Comparison of ENCODE assay signal across 14 cellular contexts in the genomic region with DNA sequence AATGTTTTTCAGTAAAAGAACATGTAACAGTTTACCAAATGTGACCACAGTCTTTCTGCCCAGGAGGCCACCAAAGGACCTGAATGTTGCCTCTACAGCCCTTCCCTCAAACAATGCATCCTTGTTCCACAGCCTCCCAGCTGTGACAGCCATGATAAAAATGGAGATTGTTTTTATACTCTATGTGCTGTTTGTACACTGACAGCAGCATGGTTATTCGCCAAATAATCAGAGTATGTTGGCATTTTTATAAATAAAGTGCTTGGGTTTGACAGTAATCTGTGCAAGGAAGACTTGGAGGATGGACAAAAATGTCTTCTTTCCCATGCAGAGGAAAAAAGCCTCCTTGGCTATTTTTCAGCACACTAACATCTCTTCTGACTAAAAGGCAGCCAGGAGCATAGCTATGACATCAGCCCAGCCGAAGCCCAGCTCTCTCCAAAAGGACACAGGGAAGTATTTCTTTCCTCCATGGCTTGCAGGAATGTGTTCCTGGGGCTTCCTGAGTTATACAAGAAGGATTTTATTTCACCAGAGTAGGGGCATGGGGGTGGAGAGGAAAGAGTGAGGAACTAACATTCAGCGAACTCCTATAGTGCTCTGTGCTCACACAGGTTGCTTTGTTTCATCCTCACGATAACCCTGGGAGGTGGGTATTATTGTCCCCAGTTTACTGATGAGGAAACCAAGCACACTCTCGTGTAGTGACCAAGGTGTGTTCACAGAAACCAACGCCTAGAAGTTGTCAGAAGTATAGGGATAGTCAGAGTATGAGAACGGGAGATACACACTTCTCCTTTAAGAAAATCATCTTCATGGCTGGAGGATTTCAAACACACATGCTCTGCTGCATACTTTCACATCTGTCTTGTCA.
A peak's percentile ranks its signal among the peaks of the same experiment; 100 is the strongest.
DNase-seq lines count a peak whose midpoint lies in the region; ATAC-seq and TF ChIP-seq lines count a peak whose summit lies in the region.
"Had no signal": no experiment of that assay in that cellular context is flagged by ENCODE, and none has a peak within 500 bp of the region (broad histone marks: within the 10 kb centered on the region; RNA-seq: fewer than 3 reads in every experiment).

No MANE protein-coding gene starts in this region.

- no peak overlapping the region for H3K27ac ChIP-seq in RWPE1
- H3K27ac ChIP-seq: parathyroid adenoma had no signal

- ATAC-seq in Right ventricle myocardium inferior (peak; percentile 86), GM18870 (IDR thresholded peaks at IDR 0.05; ENCODE audit: unreplicated experiment) (no peak)

- DNase-seq in Right ventricle myocardium inferior (ENCODE audit: missing footprints) = no peak
- no peak for DNase-seq in cardiac septum (ENCODE audit: low spot score)
- DNase-seq in globus pallidus (ENCODE audit: low spot score) = peak; percentile 81
- DNase-seq in neural crest cell (ENCODE audit: low read depth, low spot score) = no peak
- DNase-seq in HCEC 1CT = no peak
- DNase-seq in RWPE1 (ENCODE audit: low spot score) = no peak
- no peak for DNase-seq in ureter (ENCODE audit: low spot score)
- DNase-seq: 8988T; activated CD4-positive, alpha-beta T cell treated with anti-CD3 and anti-CD28 coated beads for 48 hours; activated naive CD8-positive, alpha-beta T cell treated with anti-CD3 and anti-CD28 coated beads for 36 hours; DND-41; NCI-H2081 had no signal

- peaks cover 3% of the 10 kb centered on the region for H3K9me3 Mint-ChIP-seq in neural crest cell
- H3K9me3 Mint-ChIP-seq: activated naive CD8-positive, alpha-beta T cell treated with anti-CD3 and anti-CD28 coated beads for 36 hours had no signal

- POLR2A ChIA-PET in RWPE1 (lab: Yijun Ruan, JAX; ENCODE audit: low non-redundant PET) = no interaction called here

- H3K27me3 Mint-ChIP-seq in neural crest cell (ENCODE audit: low read depth) = no peaks in the 10 kb centered on the region
- H3K27me3 Mint-ChIP-seq: activated naive CD8-positive, alpha-beta T cell treated with anti-CD3 and anti-CD28 coated beads for 36 hours had no signal

- intact Hi-C loops in Right ventricle myocardium inferior (cut with DNase I) (no loop called here), cardiac septum (cut with DNase I) (no loop called here)

- H3K36me3 Mint-ChIP-seq in neural crest cell (ENCODE audit: low read depth) = no peaks in the 10 kb centered on the region
- H3K36me3 Mint-ChIP-seq: activated naive CD8-positive, alpha-beta T cell treated with anti-CD3 and anti-CD28 coated beads for 36 hours had no signal

- H3K27ac Mint-ChIP-seq in neural crest cell (ENCODE audit: unreplicated experiment) = peak overlapping the region; percentile 94
- H3K27ac Mint-ChIP-seq: activated naive CD8-positive, alpha-beta T cell treated with anti-CD3 and anti-CD28 coated beads for 36 hours had no signal

- no peak overlapping the region for H3K4me3 Mint-ChIP-seq in neural crest cell
- H3K4me3 Mint-ChIP-seq: activated naive CD8-positive, alpha-beta T cell treated with anti-CD3 and anti-CD28 coated beads for 36 hours had no signal

- TF ChIP-seq CTCF in neural crest cell (conservative IDR thresholded peaks at IDR 0.05) (no peak), RWPE1 (conservative IDR thresholded peaks at IDR 0.05; ENCODE audit: low read depth) (no peak)

- peaks cover 25% of the 10 kb centered on the region for H3K4me1 Mint-ChIP-seq in neural crest cell
- H3K4me1 Mint-ChIP-seq: activated naive CD8-positive, alpha-beta T cell treated with anti-CD3 and anti-CD28 coated beads for 36 hours had no signal

- CTCF ChIA-PET in RWPE1 (lab: Yijun Ruan, JAX) = interaction anchor here (0.7 kb wide), 1 partner anchor 174 kb away, joined by 3 read pairs; no protein-coding TSS in a partner anchor
